ENCODE assay signal across 8 cellular contexts in the genomic region with DNA sequence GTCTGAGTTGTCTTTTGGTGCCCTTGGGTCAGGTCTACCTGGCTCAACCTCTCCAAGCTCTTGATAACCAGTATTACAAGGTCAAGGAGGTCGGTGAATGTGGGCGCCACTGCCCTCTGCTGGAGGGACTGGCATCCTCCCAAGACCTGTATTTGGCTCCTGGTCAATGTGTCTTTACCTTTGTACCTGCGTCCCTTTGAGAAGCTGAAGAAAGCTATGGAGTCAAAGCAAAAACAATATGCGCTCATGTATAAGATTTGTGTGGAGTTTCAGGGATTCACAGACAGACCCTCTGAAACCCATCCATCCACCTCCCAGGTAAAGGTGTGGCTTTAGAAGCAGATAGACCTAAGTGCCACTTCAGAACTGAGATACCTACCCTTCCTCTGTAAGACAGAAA.
DNase-seq lines count a peak whose midpoint lies in the region; ATAC-seq and TF ChIP-seq lines count a peak whose summit lies in the region.

No MANE protein-coding gene starts in this region.

- no peaks in the 10 kb centered on the region for H3K9me3 Mint-ChIP-seq in natural killer cell treated with Interleukin-12 subunit alpha and Interleukin-12 subunit beta and Interleukin-15 and Interleukin-18, amount 100 ng/mL, for 72 hours

- DNase-seq in NCI-H1105 (lab: John Stamatoyannopoulos, UW) = peak; percentile 56
- DNase-seq in activated CD4-positive, alpha-beta T cell treated with anti-CD3 and anti-CD28 coated beads, Interleukin-2, amount 50 U/mL, for 24 hours (ENCODE audit: low read depth in 1 of 2, low spot score in 1 of 2) = peak; percentile 61 to 62
- DNase-seq in effector memory CD4-positive, alpha-beta T cell = peak; percentile 49 to 59 (median 52)
- DNase-seq in natural killer cell treated with Interleukin-12 subunit alpha and Interleukin-12 subunit beta and Interleukin-15 and Interleukin-18, amount 100 ng/mL, for 72 hours (ENCODE audit: low spot score) = peak; percentile 63
- no peak for DNase-seq in thoracic aorta (ENCODE audit: low spot score)

- H3K27me3 Mint-ChIP-seq in natural killer cell treated with Interleukin-12 subunit alpha and Interleukin-12 subunit beta and Interleukin-15 and Interleukin-18, amount 100 ng/mL, for 72 hours = no peaks in the 10 kb centered on the region

- TF ChIP-seq CTCF in GM12873 (IDR thresholded peaks at IDR 0.05; ENCODE audit: insufficient read depth, low read depth, low read length, missing control alignments) (peak; percentile 96), thoracic aorta (IDR thresholded peaks at IDR 0.05) (peak; percentile 41)

- H3K27ac ChIP-seq in effector memory CD4-positive, alpha-beta T cell (ENCODE audit: insufficient read depth, low read length, poor library complexity, severe bottlenecking) = no peak overlapping the region
- no peak overlapping the region for H3K27ac ChIP-seq in thoracic aorta

- H3K4me3 Mint-ChIP-seq in natural killer cell treated with Interleukin-12 subunit alpha and Interleukin-12 subunit beta and Interleukin-15 and Interleukin-18, amount 100 ng/mL, for 72 hours = no peak overlapping the region

- H3K27me3 ChIP-seq in effector memory CD4-positive, alpha-beta T cell (replicated peaks; ENCODE audit: control insufficient read depth, insufficient read depth, low read length, poor library complexity, severe bottlenecking) = no peaks in the 10 kb centered on the region
- H3K27me3 ChIP-seq in thoracic aorta (replicated peaks; ENCODE audit: insufficient read depth) = no peaks in the 10 kb centered on the region

- no peaks in the 10 kb centered on the region for H3K9me3 ChIP-seq in effector memory CD4-positive, alpha-beta T cell (ENCODE audit: control insufficient read depth, low read length)
- no peaks in the 10 kb centered on the region for H3K9me3 ChIP-seq in thoracic aorta

- no peaks in the 10 kb centered on the region for H3K4me1 Mint-ChIP-seq in natural killer cell treated with Interleukin-12 subunit alpha and Interleukin-12 subunit beta and Interleukin-15 and Interleukin-18, amount 100 ng/mL, for 72 hours (ENCODE audit: low read depth in 2 of 2)

- no peak overlapping the region for H3K27ac Mint-ChIP-seq in natural killer cell treated with Interleukin-12 subunit alpha and Interleukin-12 subunit beta and Interleukin-15 and Interleukin-18, amount 100 ng/mL, for 72 hours

- no peaks in the 10 kb centered on the region for H3K36me3 Mint-ChIP-seq in natural killer cell treated with Interleukin-12 subunit alpha and Interleukin-12 subunit beta and Interleukin-15 and Interleukin-18, amount 100 ng/mL, for 72 hours

- ATAC-seq in natural killer cell treated with Interleukin-12 subunit alpha and Interleukin-12 subunit beta and Interleukin-15 and Interleukin-18, amount 100 ng/mL, for 72 hours = peak; percentile 79 to 82
- ATAC-seq in thoracic aorta (ENCODE audit: insufficient number of reproducible peaks, low FRiP score, low read depth) (no peak), HG03159 (IDR thresholded peaks at IDR 0.05; ENCODE audit: unreplicated experiment) (no peak), HG03469 (IDR thresholded peaks at IDR 0.05; ENCODE audit: unreplicated experiment) (no peak)

- peaks cover 3% of the 10 kb centered on the region for H3K4me1 ChIP-seq in effector memory CD4-positive, alpha-beta T cell (ENCODE audit: control insufficient read depth, insufficient read depth, low read length, poor library complexity, severe bottlenecking)
- no peaks in the 10 kb centered on the region for H3K4me1 ChIP-seq in thoracic aorta (ENCODE audit: control insufficient read depth in 1 of 2, low read depth in 2 of 2)

- no peaks in the 10 kb centered on the region for H3K36me3 ChIP-seq in effector memory CD4-positive, alpha-beta T cell (ENCODE audit: control insufficient read depth, insufficient read depth, low read length)
- H3K36me3 ChIP-seq in thoracic aorta = no peaks in the 10 kb centered on the region

- H3K4me3 ChIP-seq in effector memory CD4-positive, alpha-beta T cell (ENCODE audit: insufficient read depth, low read depth, low read length, poor library complexity, severe bottlenecking) = no peak overlapping the region
- H3K4me3 ChIP-seq in thoracic aorta = no peak overlapping the region

Comparison
In these comparisons a context has a peak if more than half of its experiments do, and no peak if none do; other contexts are left out.
1. ATAC-seq: peak in natural killer cell treated with Interleukin-12 subunit alpha and Interleukin-12 subunit beta and Interleukin-15 and Interleukin-18, amount 100 ng/mL, for 72 hours (2 of 2); none in thoracic aorta (single experiment), HG03159 (single experiment) and HG03469 (single experiment).